Comparison of ENCODE assay signal across 16 cellular contexts in genomic region chr1:64882574-64883255, GRCh38.
DNase-seq lines count a peak whose midpoint lies in the region; ATAC-seq and TF ChIP-seq lines count a peak whose summit lies in the region.
"Had no signal": no experiment of that assay in that cellular context is flagged by ENCODE, and none has a peak within 500 bp of the region (broad histone marks: within the 10 kb centered on the region; RNA-seq: fewer than 3 reads in every experiment).

No MANE protein-coding gene starts in this region.

- H3K4me3 ChIP-seq in coronary artery: no peak overlapping the region
- H3K4me3 ChIP-seq: K562 had no signal

- CTCF ChIA-PET in T-cell (lab: Charles Lee): no interaction called here

- H3K27me3 Mint-ChIP-seq in T-cell: no peaks in the 10 kb centered on the region
- H3K27me3 Mint-ChIP-seq in T-helper 2 cell treated with Interferon-gamma antibody and Interleukin-4, amounts not matched to agents 5 μg/mL and 100 μg/mL, for 36 hours (ENCODE audit: low read depth): no peaks in the 10 kb centered on the region

- H3K36me3 Mint-ChIP-seq in T-cell: peaks cover 34% of the 10 kb centered on the region
- H3K36me3 Mint-ChIP-seq in T-helper 2 cell treated with Interferon-gamma antibody and Interleukin-4, amounts not matched to agents 5 μg/mL and 100 μg/mL, for 36 hours (ENCODE audit: low read depth): peaks cover 36% of the 10 kb centered on the region

- no peak overlapping the region for H3K27ac ChIP-seq in coronary artery

- no peaks in the 10 kb centered on the region for H3K9me3 Mint-ChIP-seq in T-cell
- H3K9me3 Mint-ChIP-seq in T-helper 2 cell treated with Interferon-gamma antibody and Interleukin-4, amounts not matched to agents 5 μg/mL and 100 μg/mL, for 36 hours: no peaks in the 10 kb centered on the region

- H3K4me1 Mint-ChIP-seq in T-cell: peaks cover 84 to 92% (median 85%) of the 10 kb centered on the region in 3 donors
- H3K4me1 Mint-ChIP-seq in T-helper 2 cell treated with Interferon-gamma antibody and Interleukin-4, amounts not matched to agents 5 μg/mL and 100 μg/mL, for 36 hours (ENCODE audit: low read depth): peaks cover 25% of the 10 kb centered on the region

- POLR2A ChIA-PET in T-cell (lab: Charles Lee): interaction anchor here (0.5 kb wide), 2 partner anchors 84 to 118 kb away, joined by 3 read pairs; partner anchors contain the start of gene JAK1 (in 1 of the 2)

- DNase-seq in GM13977 (ENCODE audit: low spot score): peak; percentile 42
- peak in 4 of 34 experiments; percentile 13 to 21 (median 16) for DNase-seq in T-cell
- no peak for DNase-seq in coronary artery (ENCODE audit: low spot score)
- DNase-seq in COLO829 (ENCODE audit: low spot score): no peak
- no peak for DNase-seq in T-helper 2 cell treated with Interferon-gamma antibody and Interleukin-4, amounts not matched to agents 5 μg/mL and 100 μg/mL, for 36 hours (ENCODE audit: low spot score)
- no peak for DNase-seq in OCI-M2 (lab: John Stamatoyannopoulos, UW; ENCODE audit: unreplicated experiment)
- DNase-seq: AML-193, caudate nucleus, GDM1, HCEC 1CT, SHP77, small intestine had no signal

- peak; percentile 74 for ATAC-seq in GM19468 (IDR thresholded peaks at IDR 0.05; ENCODE audit: extremely low read depth, unreplicated experiment)
- ATAC-seq in HG03039 (IDR thresholded peaks at IDR 0.05; ENCODE audit: unreplicated experiment): peak; percentile 74
- ATAC-seq in T-cell (replicated peaks in 1 of 4): peak in 2 of 4 experiments; percentile 16 to 29
- ATAC-seq: activated CD4-positive, CD25-positive, alpha-beta regulatory T cell treated with anti-CD3 and anti-CD28 coated beads, Interleukin-2, amount 50 U/mL, for 24 hours; K562 had no signal

- TF ChIP-seq CTCF in GM13977 (IDR thresholded peaks at IDR 0.05; ENCODE audit: extremely low read depth, insufficient read depth, missing control alignments) (no peak), coronary artery (IDR thresholded peaks at IDR 0.05) (no peak)

- no peak overlapping the region for H3K4me3 Mint-ChIP-seq in T-cell
- no peak overlapping the region for H3K4me3 Mint-ChIP-seq in T-helper 2 cell treated with Interferon-gamma antibody and Interleukin-4, amounts not matched to agents 5 μg/mL and 100 μg/mL, for 36 hours

- peak overlapping the region; percentile 69 to 80 for H3K27ac Mint-ChIP-seq in T-cell
- H3K27ac Mint-ChIP-seq in T-helper 2 cell treated with Interferon-gamma antibody and Interleukin-4, amounts not matched to agents 5 μg/mL and 100 μg/mL, for 36 hours: no peak overlapping the region

- in situ Hi-C loops in GM13977 (cut with MboI; ENCODE audit: low pct_unique_long_range_greater_than_20kb, low sequenced_read_pairs, unreplicated experiment): no loop called here
